ENCODE assay signal across 17 cellular contexts in the genomic region with DNA sequence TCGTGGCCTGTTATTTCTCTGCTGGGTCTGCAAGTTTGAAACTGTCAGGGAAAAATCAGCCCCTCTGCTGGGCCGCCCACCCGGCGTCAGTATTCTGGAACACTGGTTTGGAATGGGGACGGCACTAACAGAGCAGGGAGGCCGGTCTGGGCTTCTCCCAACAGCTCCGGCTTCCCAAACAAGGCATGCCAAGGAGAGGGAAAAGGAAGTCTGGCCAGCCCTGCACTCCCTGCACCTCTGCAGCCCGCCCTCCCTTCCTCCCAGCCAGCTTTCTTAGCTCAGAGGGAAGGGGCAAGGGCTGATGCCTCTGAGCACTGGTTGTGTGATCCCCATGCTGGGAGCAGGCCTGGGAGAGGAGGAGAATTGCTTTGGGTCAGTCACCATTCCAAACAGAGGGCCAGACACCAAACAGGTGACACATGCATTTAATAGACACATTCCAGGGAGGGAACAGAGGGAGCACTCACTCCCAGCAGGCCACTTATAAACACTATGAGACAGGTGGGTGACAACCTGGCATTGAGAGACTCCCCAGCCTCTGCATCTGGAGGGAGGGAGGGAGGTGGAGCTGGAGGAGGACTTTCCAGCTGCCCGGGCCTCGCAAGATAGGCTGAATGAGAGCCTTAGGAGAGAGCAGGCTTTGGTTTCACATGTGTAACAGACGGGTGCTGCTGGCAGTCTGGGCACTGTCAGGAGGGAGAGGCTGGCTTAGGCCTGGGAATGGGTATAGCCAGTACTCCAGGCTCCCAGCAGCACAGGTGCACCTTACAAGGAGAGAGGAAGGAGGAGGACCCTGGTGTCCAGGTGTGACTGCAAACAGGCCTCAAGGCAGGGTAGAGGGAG. TPM values are rescaled to one million over a fixed set of nuclear protein-coding genes. Genes with fewer than 3 reads are reported as not detected.
A peak's percentile ranks its signal among the peaks of the same experiment; 100 is the strongest.
DNase-seq lines count a peak whose midpoint lies in the region; ATAC-seq and TF ChIP-seq lines count a peak whose summit lies in the region.
"Had no signal": no experiment of that assay in that cellular context is flagged by ENCODE, and none has a peak within 500 bp of the region (broad histone marks: within the 10 kb centered on the region; RNA-seq: fewer than 3 reads in every experiment).

No MANE protein-coding gene starts in this region.

- H3K36me3 ChIP-seq in GM23338 (ENCODE audit: insufficient read depth), result no peaks in the 10 kb centered on the region
- H3K36me3 ChIP-seq in gastroesophageal sphincter, result no peaks in the 10 kb centered on the region
- no peaks in the 10 kb centered on the region for H3K36me3 ChIP-seq in trophoblast cell (ENCODE audit: control insufficient read depth in 1 of 2, insufficient read depth in 2 of 2, low read length in 2 of 2)
- H3K36me3 ChIP-seq in BE2C, result no peaks in the 10 kb centered on the region

- peak overlapping the region; percentile 74 for H2BK120ac ChIP-seq in trophoblast cell (ENCODE audit: insufficient read depth, low read length, poor library complexity)

- peaks cover 2% of the 10 kb centered on the region for H3K27me3 Mint-ChIP-seq in GM23338 (ENCODE audit: insufficient read depth, low read depth, poor library complexity)

- H3K9me2 ChIP-seq in GM23338 (ENCODE audit: insufficient read depth), result 0 out of 2 replicates have a peak, but pooled peaks cover 3% of the 10 kb centered on the region

- H3K4me2 ChIP-seq in GM23338, result no peak overlapping the region
- no peak overlapping the region for H3K4me2 ChIP-seq in trophoblast cell (ENCODE audit: low read length)

- no peak for TF ChIP-seq EP300 in gastroesophageal sphincter (IDR thresholded peaks at IDR 0.05)

- no peak overlapping the region for H3K23ac ChIP-seq in trophoblast cell (ENCODE audit: low read length)

- no peak overlapping the region for H3K4me3 Mint-ChIP-seq in GM23338
- H3K4me3 Mint-ChIP-seq: activated naive CD8-positive, alpha-beta T cell treated with anti-CD3 and anti-CD28 coated beads, Interleukin-2, amount 50 U/mL, for 24 hours; HFFc6 had no signal

- H3K4me1 ChIP-seq in GM23338 (ENCODE audit: insufficient read depth) (no peaks in the 10 kb centered on the region), gastroesophageal sphincter (peaks cover 0 to 18% (median 5%) of the 10 kb centered on the region in 3 donors), trophoblast cell (ENCODE audit: control insufficient read depth in 1 of 2, insufficient read depth in 2 of 2, low read length in 2 of 2) (peaks cover 30 to 33% of the 10 kb centered on the region in 2 experiments), BE2C (no peaks in the 10 kb centered on the region)

- H2BK12ac ChIP-seq in trophoblast cell (ENCODE audit: low read length), result peak overlapping the region; percentile 20

- H2BK5ac ChIP-seq in trophoblast cell (ENCODE audit: low read depth, low read length, poor library complexity), result peak overlapping the region; percentile 4

- peaks cover 9% of the 10 kb centered on the region for H3K4me1 Mint-ChIP-seq in GM23338

- no peak overlapping the region for H4K12ac ChIP-seq in trophoblast cell (ENCODE audit: low read depth, low read length)

- H3K4ac ChIP-seq in trophoblast cell (ENCODE audit: low read depth, low read length), result no peak overlapping the region

- no peaks in the 10 kb centered on the region for H3K36me3 Mint-ChIP-seq in GM23338 (ENCODE audit: low read depth)

- H4K8ac ChIP-seq in trophoblast cell (ENCODE audit: low read depth, low read length), result no peak overlapping the region

- H3K9me3 Mint-ChIP-seq in GM23338, result no peaks in the 10 kb centered on the region
- H3K9me3 Mint-ChIP-seq: activated naive CD8-positive, alpha-beta T cell treated with anti-CD3 and anti-CD28 coated beads, Interleukin-2, amount 50 U/mL, for 24 hours; HFFc6 had no signal

- H3K18ac ChIP-seq in trophoblast cell (ENCODE audit: low read length), result peak overlapping the region; percentile 22

- H4K91ac ChIP-seq in trophoblast cell (ENCODE audit: low read depth, low read length), result peak overlapping the region; percentile 91

- peak overlapping the region; percentile 4; the same call in 1 of the 2 replicates for H3K27ac Mint-ChIP-seq in GM23338
- H3K27ac Mint-ChIP-seq: HFFc6 had no signal

- no peaks in the 10 kb centered on the region for H3F3A ChIP-seq in GM23338 (replicated peaks; ENCODE audit: low read depth)

- H2AK5ac ChIP-seq in trophoblast cell (ENCODE audit: low read length), result peak overlapping the region; percentile 44

- H3K79me1 ChIP-seq in trophoblast cell (ENCODE audit: low read length), result peaks cover 24% of the 10 kb centered on the region

- H3K14ac ChIP-seq in trophoblast cell (ENCODE audit: low read length), result peak overlapping the region; percentile 76

- no peaks in the 10 kb centered on the region for H3K79me2 ChIP-seq in GM23338 (replicated peaks; ENCODE audit: insufficient read depth)
- peaks cover 7% of the 10 kb centered on the region for H3K79me2 ChIP-seq in trophoblast cell (ENCODE audit: control insufficient read depth, insufficient read depth, low read length, poor library complexity)

- ATAC-seq in GM23338 (peak; percentile 49), gastroesophageal sphincter (peak; percentile 55), HG02970 (IDR thresholded peaks at IDR 0.05; ENCODE audit: low FRiP score, unreplicated experiment) (no peak), HG03095 (IDR thresholded peaks at IDR 0.05; ENCODE audit: unreplicated experiment) (no peak), GM21390 (IDR thresholded peaks at IDR 0.05; ENCODE audit: unreplicated experiment) (no peak)
- ATAC-seq: activated naive CD8-positive, alpha-beta T cell treated with anti-CD3 and anti-CD28 coated beads, Interleukin-2, amount 50 U/mL, for 24 hours had no signal

- H3K27me3 ChIP-seq in GM23338 (ENCODE audit: insufficient read depth) (no peaks in the 10 kb centered on the region), gastroesophageal sphincter (no peaks in the 10 kb centered on the region), trophoblast cell (ENCODE audit: insufficient read depth, low read length) (no peaks in the 10 kb centered on the region), BE2C (peaks cover 5% of the 10 kb centered on the region)

- WGBS in gastroesophageal sphincter (ENCODE audit: low coverage in 1 of 2), 2 donors, result 11 to 40% methylated on average over 3 of the region's 11 CpGs
- WGBS in trophoblast cell (ENCODE audit: extremely low coverage, insufficient coverage, insufficient read length), result no CpG with 5 or more reads among the region's 11 CpGs

- H4K20me1 ChIP-seq in GM23338 (replicated peaks; ENCODE audit: insufficient read depth), result no peaks in the 10 kb centered on the region

- H3K9ac ChIP-seq in trophoblast cell (ENCODE audit: low read length), result no peak overlapping the region

- DNase-seq in GM23338 (ENCODE audit: low spot score) (no peak), NCI-H2171 (lab: John Stamatoyannopoulos, UW) (peak; percentile 78), trophoblast cell (peak in 1 of 2 donors; percentile 20), BE2C (no peak)
- DNase-seq: activated naive CD8-positive, alpha-beta T cell treated with anti-CD3 and anti-CD28 coated beads, Interleukin-2, amount 50 U/mL, for 24 hours; activated T-cell treated with anti-CD3 and anti-CD28 coated beads, Interleukin-2, amount 50 U/mL, for 1 hour; head of caudate nucleus; HFFc6; NCI-H526 treated with DMSO at 0.1 percent for 48 hours had no signal

- H3K27ac ChIP-seq in GM23338 (ENCODE audit: low read depth) (no peak overlapping the region), gastroesophageal sphincter (peak overlapping the region in 3 of 4 donors; percentile 49 to 70 (median 69)), trophoblast cell (ENCODE audit: low read depth, low read length) (peak overlapping the region; percentile 86)
- H3K27ac ChIP-seq: RWPE1 had no signal

- H3K9me3 ChIP-seq in gastroesophageal sphincter (no peaks in the 10 kb centered on the region), trophoblast cell (ENCODE audit: insufficient read depth, low read depth, low read length) (no peaks in the 10 kb centered on the region), BE2C (no peaks in the 10 kb centered on the region)

- H3K4me3 ChIP-seq in GM23338 (no peak overlapping the region), gastroesophageal sphincter (no peak overlapping the region), trophoblast cell (ENCODE audit: low read depth, low read length) (no peak overlapping the region), BE2C (ENCODE audit: low read depth, low read length) (no peak overlapping the region)

- TF ChIP-seq POLR2A in gastroesophageal sphincter (IDR thresholded peaks at IDR 0.05), result no peak

- H2AFZ ChIP-seq in GM23338, result 0 out of 2 replicates have a peak overlapping the region, but pooled peaks have one; percentile 28
- H2AFZ ChIP-seq in trophoblast cell (ENCODE audit: insufficient read depth, low read length, poor library complexity), result no peak overlapping the region

- TF ChIP-seq CTCF in GM23338 (conservative IDR thresholded peaks at IDR 0.05; ENCODE audit: low read depth in 2 of 2) (no peak), gastroesophageal sphincter (IDR thresholded peaks at IDR 0.05) (no peak), BE2C (IDR thresholded peaks at IDR 0.05; ENCODE audit: low read depth, low read length) (no peak)

RNA-seq across cellular contexts. Expression of a gene that starts 10.3 kb away (rescaled TPM):
- not detected in 2 replicates for total RNA-seq in GM23338 (2014; rRNA removed; shearing (Covaris generic))
- not detected in 2 replicates for polyA plus RNA-seq in GM23338 (2016; fragmentation: Nextera tagmentation; extraction: Ambion mirVana)
- not detected for total RNA-seq in gastroesophageal sphincter
- polyA plus RNA-seq in trophoblast cell (2013), result 0.04 TPM in 2 replicates
- not detected for polyA plus RNA-seq in BE2C (2012; ENCODE audit: insufficient read depth, insufficient read length, low read depth)
- total RNA-seq: chondrocyte; HFFc6; HT1080; T-helper 2 cell treated with Interferon-gamma antibody and Interleukin-4, amounts not matched to agents 100 ng/mL and 5 ng/mL, for 36 hours had no signal

RNA-seq across cellular contexts. Expression of a gene that starts 17.7 kb away (rescaled TPM):
- total RNA-seq in GM23338 (2014; rRNA removed; shearing (Covaris generic)), result not detected in 2 replicates
- polyA plus RNA-seq in GM23338 (2016; fragmentation: Nextera tagmentation; extraction: Ambion mirVana), result not detected in 2 replicates
- not detected for total RNA-seq in gastroesophageal sphincter
- 0.01 TPM in 2 replicates for polyA plus RNA-seq in trophoblast cell (2013)
- polyA plus RNA-seq in BE2C (2012; ENCODE audit: insufficient read depth, insufficient read length, low read depth), result not detected
- total RNA-seq: chondrocyte; HFFc6; HT1080; T-helper 2 cell treated with Interferon-gamma antibody and Interleukin-4, amounts not matched to agents 100 ng/mL and 5 ng/mL, for 36 hours had no signal

RNA-seq across cellular contexts. Expression of a gene that starts 28.1 kb away (rescaled TPM):
- not detected in 2 replicates for total RNA-seq in GM23338 (2014; rRNA removed; shearing (Covaris generic))
- polyA plus RNA-seq in GM23338 (2016; fragmentation: Nextera tagmentation; extraction: Ambion mirVana), result not detected in 2 replicates
- 10 to 100 TPM in 2 of 4 donors, 1 to 10 TPM in 1, under 1 TPM in 1; 0.54 to 60.8 (median 7.3) TPM for total RNA-seq in gastroesophageal sphincter
- polyA plus RNA-seq in trophoblast cell (2013), result not detected in 2 replicates
- polyA plus RNA-seq in BE2C (2012; ENCODE audit: insufficient read depth, insufficient read length, low read depth), result not detected
- total RNA-seq: chondrocyte; HFFc6; HT1080; T-helper 2 cell treated with Interferon-gamma antibody and Interleukin-4, amounts not matched to agents 100 ng/mL and 5 ng/mL, for 36 hours had no signal

RNA-seq across cellular contexts. Expression of a gene that starts 38.4 kb away (rescaled TPM):
- total RNA-seq in GM23338 (2014; rRNA removed; shearing (Covaris generic)), result not detected in 2 replicates
- polyA plus RNA-seq in GM23338 (2016; fragmentation: Nextera tagmentation; extraction: Ambion mirVana), result not detected in 2 replicates
- not detected for total RNA-seq in gastroesophageal sphincter
- not detected in 2 replicates for polyA plus RNA-seq in trophoblast cell (2013)
- polyA plus RNA-seq in BE2C (2012; ENCODE audit: insufficient read depth, insufficient read length, low read depth), result not detected
- total RNA-seq: chondrocyte; HFFc6; HT1080; T-helper 2 cell treated with Interferon-gamma antibody and Interleukin-4, amounts not matched to agents 100 ng/mL and 5 ng/mL, for 36 hours had no signal

RNA-seq across cellular contexts. Expression of a gene that starts 49.7 kb away (rescaled TPM):
- not detected in 2 replicates for total RNA-seq in GM23338 (2014; rRNA removed; shearing (Covaris generic))
- polyA plus RNA-seq in GM23338 (2016; fragmentation: Nextera tagmentation; extraction: Ambion mirVana), result not detected in 2 replicates
- 10 to 100 TPM in 2 of 4 donors, under 1 TPM in 1, not detected in 1; 0.50 to 52.0 (median 17.1) TPM for total RNA-seq in gastroesophageal sphincter
- polyA plus RNA-seq in trophoblast cell (2013), result not detected in 2 replicates
- polyA plus RNA-seq in BE2C (2012; ENCODE audit: insufficient read depth, insufficient read length, low read depth), result not detected
- total RNA-seq: chondrocyte; HFFc6; HT1080; T-helper 2 cell treated with Interferon-gamma antibody and Interleukin-4, amounts not matched to agents 100 ng/mL and 5 ng/mL, for 36 hours had no signal

Comparison
In these comparisons a context has a peak if more than half of its experiments do, and no peak if none do; other contexts are left out.
1. ATAC-seq: peak in GM23338 (single experiment) and gastroesophageal sphincter (single experiment); none in HG02970 (single experiment), HG03095 (single experiment) and GM21390 (single experiment).